26 cellular contexts compared by ENCODE assay signal in genomic region chr1:226892534-226892895, GRCh38. TPM values are rescaled to one million over a fixed set of nuclear protein-coding genes. Genes with fewer than 3 reads are reported as not detected.
DNase-seq lines count a peak whose midpoint lies in the region; ATAC-seq and TF ChIP-seq lines count a peak whose summit lies in the region.
"Had no signal": no experiment of that assay in that cellular context is flagged by ENCODE, and none has a peak within 500 bp of the region (broad histone marks: within the 10 kb centered on the region; RNA-seq: fewer than 3 reads in every experiment).

No MANE protein-coding gene starts in this region.

- 85% methylated on average over 5 of the region's 7 CpGs for WGBS in esophagus muscularis mucosa

- no peak overlapping the region for H3K4me3 ChIP-seq in esophagus muscularis mucosa
- H3K4me3 ChIP-seq: lung, MG63, psoas muscle, upper lobe of left lung had no signal

- TF ChIP-seq EP300 in esophagus muscularis mucosa (IDR thresholded peaks at IDR 0.05), result no peak

- DNase-seq in NCI-H524 (lab: John Stamatoyannopoulos, UW) (peak; percentile 9 to 71), NCI-H524 treated with DMSO at 0.1 percent for 48 hours (lab: John Stamatoyannopoulos, UW) (no peak), ELF-1 (ENCODE audit: low read depth, low spot score) (peak; percentile 22), caudate nucleus (lab: John Stamatoyannopoulos, UW) (no peak), sciatic nerve (ENCODE audit: low spot score) (no peak), esophagus muscularis mucosa (ENCODE audit: extremely low spot score) (no peak), NCI-H146 (lab: John Stamatoyannopoulos, UW) (no peak)
- DNase-seq in activated CD8-positive, alpha-beta memory T cell treated with anti-CD3 and anti-CD28 coated beads, Interleukin-2, amount 50 U/mL, for 48 hours, result no peak
- DNase-seq: activated T-cell treated with anti-CD3 and anti-CD28 coated beads, Interleukin-2, amount 50 U/mL, for 48 hours; CD8-positive, alpha-beta T cell; central memory CD4-positive, alpha-beta T cell; DMS153; KG1; MG63; NCI-H1105; NCI-H187 treated with DMSO at 0.1 percent for 48 hours; NCI-H345; NCI-H774; psoas muscle; stimulated activated CD4-positive, alpha-beta T cell treated with anti-CD3 and anti-CD28 coated beads, Interleukin-15, amount 100 ng/mL, for 24 hours; stimulated activated naive B cell treated with anti-CD40 and anti-IgM and Interleukin-4, amounts not matched to agents 10 μg/mL and 1 μg/mL and 100 μg/mL, for 72 hours; substantia nigra had no signal

- no peak for TF ChIP-seq POLR2A in esophagus muscularis mucosa (IDR thresholded peaks at IDR 0.05; ENCODE audit: low read depth)

- H3K4me1 ChIP-seq in esophagus muscularis mucosa, result peaks cover 0 to 10% (median 3%) of the 10 kb centered on the region in 4 donors
- H3K4me1 ChIP-seq: psoas muscle had no signal

- no peak for TF ChIP-seq CTCF in esophagus muscularis mucosa (IDR thresholded peaks at IDR 0.05)

- no peaks in the 10 kb centered on the region for H3K9me3 ChIP-seq in esophagus muscularis mucosa
- H3K9me3 ChIP-seq: MG63, psoas muscle, upper lobe of left lung had no signal

- peaks cover 49 to 100% (median 94%) of the 10 kb centered on the region in 4 donors for H3K36me3 ChIP-seq in esophagus muscularis mucosa

- intact Hi-C loops in sciatic nerve (cut with DNase I) (no loop called here), esophagus muscularis mucosa (cut with DNase I) (no loop called here)

- H3K27ac ChIP-seq in caudate nucleus (ENCODE audit: low read depth, low read length), result peak overlapping the region; percentile 86
- H3K27ac ChIP-seq in esophagus muscularis mucosa (replicated peaks in 1 of 4), result no peak overlapping the region
- H3K27ac ChIP-seq: psoas muscle had no signal

- ATAC-seq in sciatic nerve, result peak; percentile 11
- ATAC-seq: CD8-positive, alpha-beta T cell; natural killer cell treated with Interleukin-12 subunit alpha and Interleukin-12 subunit beta and Interleukin-15 and Interleukin-18, amount 100 ng/mL, for 72 hours; psoas muscle; stimulated activated naive B cell treated with anti-CD40 and anti-IgM and Interleukin-4, amounts not matched to agents 10 μg/mL and 1 μg/mL and 100 μg/mL, for 72 hours; WTC11 had no signal

- no peaks in the 10 kb centered on the region for H3K27me3 ChIP-seq in esophagus muscularis mucosa
- H3K27me3 ChIP-seq: MG63, upper lobe of left lung had no signal

RNA-seq across cellular contexts. Expression of gene PSEN2, which starts 22.1 kb away (rescaled TPM):
- total RNA-seq in sciatic nerve (12.5 TPM), esophagus muscularis mucosa (10 to 100 TPM; 37.8 to 56.9 (median 47.1) TPM)

RNA-seq across cellular contexts. Expression of gene COQ8A, which starts 47.6 kb away (rescaled TPM):
- total RNA-seq in sciatic nerve, result 32.4 TPM
- 100 to 1,000 TPM in 1 of 4 donors, 10 to 100 TPM in 3; 73.1 to 118 (median 80.9) TPM for total RNA-seq in esophagus muscularis mucosa

Comparison
In these comparisons a context has a peak if more than half of its experiments do, and no peak if none do; other contexts are left out.
1. DNase-seq: peak in NCI-H524 (2 of 2) and ELF-1 (single experiment); none in NCI-H524 treated with DMSO at 0.1 percent for 48 hours (single experiment), caudate nucleus (0 of 61), sciatic nerve (single experiment), activated CD8-positive, alpha-beta memory T cell treated with anti-CD3 and anti-CD28 coated beads, Interleukin-2, amount 50 U/mL, for 48 hours (single experiment), esophagus muscularis mucosa (single experiment) and NCI-H146 (single experiment).